ENCODE assay signal across 9 cellular contexts in the genomic region with DNA sequence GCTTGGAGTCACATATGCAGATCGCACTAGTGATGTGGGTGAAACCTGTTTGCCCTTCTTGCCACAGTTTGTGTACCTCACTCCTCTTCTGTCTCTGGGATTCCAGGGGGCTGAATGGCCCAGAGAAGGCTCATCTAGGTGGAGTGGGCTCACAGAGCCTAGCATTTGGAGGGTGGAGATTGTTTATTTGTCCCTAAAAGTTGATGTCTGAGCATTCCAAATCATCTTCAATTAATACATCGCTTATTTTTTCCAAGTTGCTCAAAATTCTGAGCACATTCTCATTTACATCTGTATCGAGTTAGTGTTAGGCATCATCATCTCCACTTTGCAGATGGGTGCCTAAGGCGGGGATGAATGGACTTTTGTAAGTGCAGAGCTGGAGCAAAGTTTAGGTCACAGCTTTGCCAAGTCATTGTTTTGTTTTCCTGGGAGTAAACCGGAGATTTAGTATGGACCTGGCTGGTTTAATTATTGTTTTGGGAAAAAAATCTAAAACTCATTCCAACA. TPM values are rescaled to one million over a fixed set of nuclear protein-coding genes. Genes with fewer than 3 reads are reported as not detected.
DNase-seq lines count a peak whose midpoint lies in the region; ATAC-seq and TF ChIP-seq lines count a peak whose summit lies in the region.
"Had no signal": no experiment of that assay in that cellular context is flagged by ENCODE, and none has a peak within 500 bp of the region (broad histone marks: within the 10 kb centered on the region; RNA-seq: fewer than 3 reads in every experiment).

No MANE protein-coding gene starts in this region.

- H3K4me2 ChIP-seq in MM.1S (ENCODE audit: low read depth, low read length), result no peak overlapping the region

- H3K36me3 ChIP-seq in endodermal cell (ENCODE audit: control insufficient read depth, insufficient read depth, low read length) (no peaks in the 10 kb centered on the region), MM.1S (replicated peaks; ENCODE audit: insufficient read depth, low read length) (no peaks in the 10 kb centered on the region)

- H3K27ac ChIP-seq in endodermal cell (ENCODE audit: low read depth, low read length) (no peak overlapping the region), MM.1S (ENCODE audit: low read length) (no peak overlapping the region)

- no peaks in the 10 kb centered on the region for H3K27me3 ChIP-seq in endodermal cell (ENCODE audit: control insufficient read depth, insufficient read depth, low read length, poor library complexity, severe bottlenecking)
- H3K27me3 ChIP-seq in MM.1S (replicated peaks; ENCODE audit: insufficient read depth, low read length), result no peaks in the 10 kb centered on the region

- DNase-seq in Ammon's horn (ENCODE audit: low spot score), result peak; percentile 81
- DNase-seq in NB4 (ENCODE audit: low read depth), result no peak
- DNase-seq in endodermal cell, result no peak
- no peak for DNase-seq in NCI-H524 treated with DMSO at 0.1 percent for 48 hours (lab: John Stamatoyannopoulos, UW)
- DNase-seq in MM.1S, result no peak

- H3K27me3 Mint-ChIP-seq in endodermal cell (ENCODE audit: insufficient read depth) (no peaks in the 10 kb centered on the region), nephron (ENCODE audit: low read depth) (no peaks in the 10 kb centered on the region)

- WGBS in endodermal cell (ENCODE audit: insufficient coverage in 1 of 2, insufficient read length in 1 of 2), 2 experiments, result 47 to 66% methylated on average over 4 to 5 of the region's 5 CpGs

- H3K27ac Mint-ChIP-seq in endodermal cell, result peak overlapping the region; percentile 77
- peak overlapping the region; percentile 93 to 100 (median 100) for H3K27ac Mint-ChIP-seq in nephron

- ATAC-seq in GM21576 (IDR thresholded peaks at IDR 0.05; ENCODE audit: unreplicated experiment) (no peak), GM18511 (IDR thresholded peaks at IDR 0.05; ENCODE audit: unreplicated experiment) (no peak)

- no peak overlapping the region for H2AFZ ChIP-seq in MM.1S (ENCODE audit: low read length)

- no peaks in the 10 kb centered on the region for H3K9me3 Mint-ChIP-seq in endodermal cell
- H3K9me3 Mint-ChIP-seq in nephron, result no peaks in the 10 kb centered on the region

- H3K4me3 Mint-ChIP-seq in endodermal cell (peak overlapping the region; percentile 94), nephron (peak overlapping the region; percentile 98 to 100 (median 99))

- H3K36me3 Mint-ChIP-seq in endodermal cell (ENCODE audit: low read depth) (no peaks in the 10 kb centered on the region), nephron (ENCODE audit: low read depth) (no peaks in the 10 kb centered on the region)

- H3K4me1 Mint-ChIP-seq in endodermal cell (peaks cover 44% of the 10 kb centered on the region), nephron (peaks cover 83% of the 10 kb centered on the region)

- TF ChIP-seq POLR2A in NB4 (IDR thresholded peaks at IDR 0.05; ENCODE audit: extremely low read depth, insufficient read length), result no peak

- no peaks in the 10 kb centered on the region for H3F3A ChIP-seq in MM.1S (ENCODE audit: insufficient read depth, low read length)

- no peaks in the 10 kb centered on the region for H3K79me2 ChIP-seq in MM.1S (ENCODE audit: low read length)

- H3K4me3 ChIP-seq in NB4 (ENCODE audit: low read depth, low read length), result peak overlapping the region; percentile 38
- peak overlapping the region; percentile 93 for H3K4me3 ChIP-seq in endodermal cell (ENCODE audit: low read length)
- H3K4me3 ChIP-seq in MM.1S (ENCODE audit: low read length), result no peak overlapping the region

- peak overlapping the region; percentile 24 for H3K9ac ChIP-seq in endodermal cell (ENCODE audit: extremely low read depth, low read length, poor library complexity, severe bottlenecking)
- H3K9ac ChIP-seq in MM.1S (ENCODE audit: low read length), result no peak overlapping the region

- H3K4me1 ChIP-seq in endodermal cell (ENCODE audit: control insufficient read depth, insufficient read depth, low read length) (peaks cover 6% of the 10 kb centered on the region), MM.1S (ENCODE audit: low read length) (no peaks in the 10 kb centered on the region)

- no peak for TF ChIP-seq CTCF in NB4 (IDR thresholded peaks at IDR 0.05; ENCODE audit: low read depth, low read length)
- TF ChIP-seq CTCF in endodermal cell (conservative IDR thresholded peaks at IDR 0.05), result no peak
- no peak for TF ChIP-seq CTCF in nephron (IDR thresholded peaks at IDR 0.05; ENCODE audit: unreplicated experiment in 3 of 3)
- no peak for TF ChIP-seq CTCF in MM.1S (IDR thresholded peaks at IDR 0.05; ENCODE audit: low read length)

- no peaks in the 10 kb centered on the region for H3K9me2 ChIP-seq in MM.1S (replicated peaks; ENCODE audit: insufficient read depth, low read length)

- H3K9me3 ChIP-seq in endodermal cell (ENCODE audit: control insufficient read depth, low read length), result no peaks in the 10 kb centered on the region
- H3K9me3 ChIP-seq in MM.1S (replicated peaks; ENCODE audit: insufficient read depth, low read length), result no peaks in the 10 kb centered on the region

- H4K20me1 ChIP-seq in MM.1S (ENCODE audit: insufficient read depth, low read length), result no peaks in the 10 kb centered on the region

RNA-seq across cellular contexts. Expression of a gene that starts 2.0 kb away (rescaled TPM):
- total RNA-seq in endodermal cell, result 10 to 100 TPM; 78.8 to 94.1 TPM
- polyA plus RNA-seq in endodermal cell (2013, experiment 1 of 2), result 62.3 TPM
- 60.4 TPM for polyA plus RNA-seq in endodermal cell (2013, experiment 2 of 2)

RNA-seq across cellular contexts. Expression of a gene that starts 59.6 kb away (rescaled TPM):
- not detected for total RNA-seq in endodermal cell
- polyA plus RNA-seq in endodermal cell (2013, experiment 1 of 2), result not detected
- polyA plus RNA-seq in endodermal cell (2013, experiment 2 of 2), result not detected
- total RNA-seq: subcutaneous adipose tissue had no signal
